In the genomic region with DNA sequence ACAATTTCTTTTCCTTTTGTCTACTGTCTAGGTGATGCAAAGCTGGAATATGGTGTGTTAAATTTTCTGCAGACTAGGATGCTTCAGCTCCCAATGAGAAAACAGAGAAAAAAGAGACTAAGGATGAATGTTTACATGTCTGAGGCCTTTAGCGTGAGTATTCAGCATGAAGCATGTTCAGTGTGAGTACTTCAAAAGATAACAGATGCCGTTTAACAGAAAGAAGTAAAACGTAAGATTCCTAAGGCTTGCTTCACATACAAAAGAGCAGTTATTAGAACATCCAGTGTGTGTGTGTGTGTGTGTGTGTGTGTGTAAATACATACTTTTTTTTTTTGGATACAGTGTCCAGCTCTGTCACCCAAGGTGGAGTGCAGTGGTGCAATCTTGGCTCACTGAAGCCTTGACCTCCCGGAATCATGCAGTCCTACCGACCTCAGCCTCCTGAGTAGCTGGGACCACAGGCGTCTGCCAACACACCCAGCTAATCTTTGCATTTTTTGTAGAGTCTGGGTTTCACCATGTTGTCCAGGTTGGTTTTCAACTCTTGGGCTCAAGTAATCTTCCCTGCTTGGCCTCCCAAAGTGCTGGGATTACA, we compare ENCODE assay signal across 1 cellular context.
TF ChIP-seq lines count a peak whose summit lies in the region.

No MANE protein-coding gene starts in this region.

TF ChIP-seq in HepG2, 621 proteins besides CTCF, POLR2A, EP300 and RAD21 (continued from another document):
- TF ChIP-seq ZNF563 (CRISPR knock-in tag; IDR thresholded peaks at IDR 0.05) (no peak), RXRA (CRISPR knock-in tag; IDR thresholded peaks at IDR 0.05) (no peak), ZNF205 (CRISPR knock-in tag; IDR thresholded peaks at IDR 0.05) (no peak), ATF7 (IDR thresholded peaks at IDR 0.05) (no peak), ATF7 (CRISPR knock-in tag; IDR thresholded peaks at IDR 0.05) (no peak), DNMT3B (CRISPR knock-in tag; conservative IDR thresholded peaks at IDR 0.05) (no peak), ZNF598 (CRISPR knock-in tag; IDR thresholded peaks at IDR 0.05; ENCODE audit: borderline replicate concordance) (no peak), MIXL1 (CRISPR knock-in tag; IDR thresholded peaks at IDR 0.05) (no peak), KDM1A (CRISPR knock-in tag; IDR thresholded peaks at IDR 0.05) (no peak)
- TF ChIP-seq, protein P1, sequence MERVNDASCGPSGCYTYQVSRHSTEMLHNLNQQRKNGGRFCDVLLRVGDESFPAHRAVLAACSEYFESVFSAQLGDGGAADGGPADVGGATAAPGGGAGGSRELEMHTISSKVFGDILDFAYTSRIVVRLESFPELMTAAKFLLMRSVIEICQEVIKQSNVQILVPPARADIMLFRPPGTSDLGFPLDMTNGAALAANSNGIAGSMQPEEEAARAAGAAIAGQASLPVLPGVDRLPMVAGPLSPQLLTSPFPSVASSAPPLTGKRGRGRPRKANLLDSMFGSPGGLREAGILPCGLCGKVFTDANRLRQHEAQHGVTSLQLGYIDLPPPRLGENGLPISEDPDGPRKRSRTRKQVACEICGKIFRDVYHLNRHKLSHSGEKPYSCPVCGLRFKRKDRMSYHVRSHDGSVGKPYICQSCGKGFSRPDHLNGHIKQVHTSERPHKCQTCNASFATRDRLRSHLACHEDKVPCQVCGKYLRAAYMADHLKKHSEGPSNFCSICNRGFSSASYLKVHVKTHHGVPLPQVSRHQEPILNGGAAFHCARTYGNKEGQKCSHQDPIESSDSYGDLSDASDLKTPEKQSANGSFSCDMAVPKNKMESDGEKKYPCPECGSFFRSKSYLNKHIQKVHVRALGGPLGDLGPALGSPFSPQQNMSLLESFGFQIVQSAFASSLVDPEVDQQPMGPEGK (CRISPR knock-in tag; IDR thresholded peaks at IDR 0.05), result no peak
- TF ChIP-seq, protein P2, sequence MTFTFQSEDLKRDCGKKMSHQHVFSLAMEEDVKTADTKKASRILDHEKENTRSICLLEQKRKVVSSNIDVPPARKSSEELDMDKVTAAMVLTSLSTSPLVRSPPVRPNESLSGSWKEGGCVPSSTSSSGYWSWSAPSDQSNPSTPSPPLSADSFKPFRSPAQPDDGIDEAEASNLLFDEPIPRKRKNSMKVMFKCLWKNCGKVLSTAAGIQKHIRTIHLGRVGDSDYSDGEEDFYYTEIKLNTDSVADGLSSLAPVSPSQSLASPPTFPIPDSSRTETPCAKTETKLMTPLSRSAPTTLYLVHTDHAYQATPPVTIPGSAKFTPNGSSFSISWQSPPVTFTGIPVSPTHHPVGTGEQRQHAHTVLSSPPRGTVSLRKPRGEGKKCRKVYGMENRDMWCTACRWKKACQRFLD (CRISPR knock-in tag; IDR thresholded peaks at IDR 0.05; ENCODE audit: borderline replicate concordance), result no peak
- TF ChIP-seq, protein P3, sequence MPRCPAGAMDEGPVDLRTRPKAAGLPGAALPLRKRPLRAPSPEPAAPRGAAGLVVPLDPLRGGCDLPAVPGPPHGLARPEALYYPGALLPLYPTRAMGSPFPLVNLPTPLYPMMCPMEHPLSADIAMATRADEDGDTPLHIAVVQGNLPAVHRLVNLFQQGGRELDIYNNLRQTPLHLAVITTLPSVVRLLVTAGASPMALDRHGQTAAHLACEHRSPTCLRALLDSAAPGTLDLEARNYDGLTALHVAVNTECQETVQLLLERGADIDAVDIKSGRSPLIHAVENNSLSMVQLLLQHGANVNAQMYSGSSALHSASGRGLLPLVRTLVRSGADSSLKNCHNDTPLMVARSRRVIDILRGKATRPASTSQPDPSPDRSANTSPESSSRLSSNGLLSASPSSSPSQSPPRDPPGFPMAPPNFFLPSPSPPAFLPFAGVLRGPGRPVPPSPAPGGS (CRISPR knock-in tag; IDR thresholded peaks at IDR 0.05), result no peak
